Comparison of ENCODE assay signal across 12 cellular contexts in genomic region chr2:9057939-9058761, GRCh38.
DNase-seq lines count a peak whose midpoint lies in the region; ATAC-seq and TF ChIP-seq lines count a peak whose summit lies in the region.
"Had no signal": no experiment of that assay in that cellular context is flagged by ENCODE, and none has a peak within 500 bp of the region (broad histone marks: within the 10 kb centered on the region; RNA-seq: fewer than 3 reads in every experiment).

No MANE protein-coding gene starts in this region.

- TF ChIP-seq CTCF in fibroblast of pulmonary artery (IDR thresholded peaks at IDR 0.05; ENCODE audit: low read length, missing control alignments), result no peak

- H3K27me3 ChIP-seq in adipocyte (replicated peaks; ENCODE audit: control insufficient read depth, insufficient read depth, low read length), result no peaks in the 10 kb centered on the region
- H3K27me3 ChIP-seq: hepatocyte had no signal

- H3K9me3 ChIP-seq in adipocyte (ENCODE audit: control insufficient read depth, low read length), result no peaks in the 10 kb centered on the region

- H3K4me3 ChIP-seq in adipocyte (ENCODE audit: low read length) (no peak overlapping the region), fibroblast of pulmonary artery (replicated peaks; ENCODE audit: low read depth, low read length) (no peak overlapping the region)
- H3K4me3 ChIP-seq: hepatocyte had no signal

- ATAC-seq in GM21515 (IDR thresholded peaks at IDR 0.05; ENCODE audit: unreplicated experiment), result no peak
- no peak for ATAC-seq in GM21381 (IDR thresholded peaks at IDR 0.05; ENCODE audit: unreplicated experiment)

- peak in 2 of 3 donors; percentile 7 to 13 for DNase-seq in stimulated activated CD4-positive, alpha-beta T cell treated with anti-CD3 and anti-CD28 coated beads, Interleukin-12 subunit alpha, Interleukin-12 subunit beta, amount 100 ng/mL, for 48 hours (ENCODE audit: low read depth in 2 of 3, low spot score in 1 of 3)
- DNase-seq in stimulated activated CD4-positive, alpha-beta T cell treated with anti-CD3 and anti-CD28 coated beads, Interleukin-2, amount 100 ng/mL, for 24 hours, result no peak
- DNase-seq in adipocyte (ENCODE audit: low read depth), result peak; percentile 64
- DNase-seq in fibroblast of pulmonary artery (ENCODE audit: low read depth), result peak; percentile 80
- no peak for DNase-seq in NCI-H446 (lab: John Stamatoyannopoulos, UW)
- no peak for DNase-seq in Ammon's horn (ENCODE audit: low spot score)
- DNase-seq: activated CD4-positive, alpha-beta T cell treated with anti-CD3 and anti-CD28 coated beads for 4 hours; activated naive CD4-positive, alpha-beta T cell treated with Interleukin-2 at 50 U/mL for 16 hours; NCI-H1417 treated with DMSO at 0.1 percent for 48 hours had no signal

- peaks cover 8% of the 10 kb centered on the region for H3K4me1 ChIP-seq in adipocyte (ENCODE audit: control insufficient read depth, insufficient read depth, low read length)

- no peak overlapping the region for H3K9ac ChIP-seq in adipocyte (ENCODE audit: low read length)

- no peaks in the 10 kb centered on the region for H3K36me3 ChIP-seq in adipocyte (ENCODE audit: control insufficient read depth, insufficient read depth, low read length, severe bottlenecking)

Comparison
In these comparisons a context has a peak if more than half of its experiments do, and no peak if none do; other contexts are left out.
1. DNase-seq: peak in stimulated activated CD4-positive, alpha-beta T cell treated with anti-CD3 and anti-CD28 coated beads, Interleukin-12 subunit alpha, Interleukin-12 subunit beta, amount 100 ng/mL, for 48 hours (2 of 3), adipocyte (single experiment) and fibroblast of pulmonary artery (single experiment); none in stimulated activated CD4-positive, alpha-beta T cell treated with anti-CD3 and anti-CD28 coated beads, Interleukin-2, amount 100 ng/mL, for 24 hours (0 of 2), NCI-H446 (0 of 2) and Ammon's horn (single experiment).